ENCODE assay signal across 22 cellular contexts in genomic region chr21:36850372-36850771, GRCh38.
DNase-seq lines count a peak whose midpoint lies in the region; ATAC-seq, FAIRE-seq and TF ChIP-seq lines count a peak whose summit lies in the region.
"Had no signal": no experiment of that assay in that cellular context is flagged by ENCODE, and none has a peak within 500 bp of the region (broad histone marks: within the 10 kb centered on the region; RNA-seq: fewer than 3 reads in every experiment).

No MANE protein-coding gene starts in this region.

- DNase-seq in activated naive CD4-positive, alpha-beta T cell treated with anti-CD3 and anti-CD28 coated beads, Interleukin-2, amount 10 ng/mL, durations not matched to agents 7 days and 5 days, result no peak
- DNase-seq in activated naive CD4-positive, alpha-beta T cell treated with anti-CD3 and anti-CD28 coated beads for 36 hours, result no peak
- DNase-seq in dorsolateral prefrontal cortex (no peak), substantia nigra (lab: John Stamatoyannopoulos, UW) (no peak), small intestine (no peak), GM13977 (ENCODE audit: low spot score) (no peak)
- no peak for DNase-seq in CD8-positive, alpha-beta memory T cell
- DNase-seq: CD8-positive, alpha-beta T cell; COR-L47; DMS 273 treated with DMSO at 0.1 percent for 48 hours; DND-41; EL; HCEC 1CT had no signal

- in situ Hi-C loops in GM13977 (cut with MboI; ENCODE audit: low pct_unique_long_range_greater_than_20kb, low sequenced_read_pairs, unreplicated experiment), result no loop called here

- H3K9me3 Mint-ChIP-seq in activated naive CD4-positive, alpha-beta T cell treated with anti-CD3 and anti-CD28 coated beads, Interleukin-2, amount 10 ng/mL, durations not matched to agents 7 days and 5 days, result no peaks in the 10 kb centered on the region
- no peaks in the 10 kb centered on the region for H3K9me3 Mint-ChIP-seq in activated naive CD4-positive, alpha-beta T cell treated with anti-CD3 and anti-CD28 coated beads for 36 hours
- H3K9me3 Mint-ChIP-seq in activated T-helper 17 cell treated with anti-CD3 and anti-CD28 coated beads, Interleukin-2, amount 50 U/mL, for 72 hours, result no peaks in the 10 kb centered on the region
- no peaks in the 10 kb centered on the region for H3K9me3 Mint-ChIP-seq in CD8-positive, alpha-beta memory T cell
- H3K9me3 Mint-ChIP-seq: CD8-positive, alpha-beta T cell; GM23338; IgD-negative memory B cell had no signal

- H3K4me3 ChIP-seq in dorsolateral prefrontal cortex (no peak overlapping the region), small intestine (ENCODE audit: low read depth in 1 of 2, low read length in 2 of 2) (no peak overlapping the region)
- no peak overlapping the region for H3K4me3 ChIP-seq in CD8-positive, alpha-beta memory T cell (ENCODE audit: low read length)
- H3K4me3 ChIP-seq: BLaER1 treated with 17β-estradiol and CSF1 and Interleukin-3, amounts not matched to agents 10 nM and 100 nM; GM12878; GM23338 had no signal

- H3K27me3 ChIP-seq in dorsolateral prefrontal cortex (no peaks in the 10 kb centered on the region), small intestine (ENCODE audit: control insufficient read depth in 2 of 2, insufficient read depth in 2 of 2, low read length in 2 of 2) (no peaks in the 10 kb centered on the region)
- no peaks in the 10 kb centered on the region for H3K27me3 ChIP-seq in CD8-positive, alpha-beta memory T cell (ENCODE audit: insufficient read depth, low read length, poor library complexity, severe bottlenecking)
- H3K27me3 ChIP-seq: BLaER1 treated with 17β-estradiol and CSF1 and Interleukin-3, amounts not matched to agents 10 nM and 100 nM had no signal

- ATAC-seq in activated T-helper 17 cell treated with anti-CD3 and anti-CD28 coated beads, Interleukin-2, amount 50 U/mL, for 72 hours (replicated peaks), result no peak
- ATAC-seq: CD8-positive, alpha-beta T cell; GM12878; GM23338 had no signal

- no peaks in the 10 kb centered on the region for H3K36me3 Mint-ChIP-seq in activated naive CD4-positive, alpha-beta T cell treated with anti-CD3 and anti-CD28 coated beads, Interleukin-2, amount 10 ng/mL, durations not matched to agents 7 days and 5 days
- no peaks in the 10 kb centered on the region for H3K36me3 Mint-ChIP-seq in activated naive CD4-positive, alpha-beta T cell treated with anti-CD3 and anti-CD28 coated beads for 36 hours (ENCODE audit: low read depth)
- H3K36me3 Mint-ChIP-seq in activated T-helper 17 cell treated with anti-CD3 and anti-CD28 coated beads, Interleukin-2, amount 50 U/mL, for 72 hours (ENCODE audit: low read depth), result no peaks in the 10 kb centered on the region
- peaks cover 0 to 6% (median 0%) of the 10 kb centered on the region in 3 donors for H3K36me3 Mint-ChIP-seq in CD8-positive, alpha-beta memory T cell
- H3K36me3 Mint-ChIP-seq: CD8-positive, alpha-beta T cell; IgD-negative memory B cell had no signal

- intact Hi-C loops in activated naive CD4-positive, alpha-beta T cell treated with anti-CD3 and anti-CD28 coated beads for 36 hours (cut with micrococcal nuclease), result loop anchor here (5.0 kb wide), 1 partner anchor 103 kb away; no protein-coding TSS in a partner anchor
- intact Hi-C loops in dorsolateral prefrontal cortex (cut with DNase I), result loop anchor here (2.0 to 10.0 kb wide), 5 partner anchors 64 to 343 kb away; no protein-coding TSS in a partner anchor

- POLR2A ChIA-PET in CD8-positive, alpha-beta memory T cell (lab: Charles Lee), result no interaction called here

- CTCF ChIA-PET in activated naive CD4-positive, alpha-beta T cell treated with anti-CD3 and anti-CD28 coated beads, Interleukin-2, amount 10 ng/mL, durations not matched to agents 7 days and 5 days (lab: Charles Lee), result no interaction called here
- CTCF ChIA-PET in activated naive CD4-positive, alpha-beta T cell treated with anti-CD3 and anti-CD28 coated beads for 36 hours (lab: Charles Lee), result no interaction called here
- CTCF ChIA-PET in CD8-positive, alpha-beta memory T cell (lab: Charles Lee), result no interaction called here

- WGBS in small intestine, 3 donors, result 92 to 95% (median 95%) methylated on average over 8 of the region's 8 CpGs

- no peak overlapping the region for H3K4me3 Mint-ChIP-seq in activated naive CD4-positive, alpha-beta T cell treated with anti-CD3 and anti-CD28 coated beads, Interleukin-2, amount 10 ng/mL, durations not matched to agents 7 days and 5 days
- no peak overlapping the region for H3K4me3 Mint-ChIP-seq in activated naive CD4-positive, alpha-beta T cell treated with anti-CD3 and anti-CD28 coated beads for 36 hours
- H3K4me3 Mint-ChIP-seq in activated T-helper 17 cell treated with anti-CD3 and anti-CD28 coated beads, Interleukin-2, amount 50 U/mL, for 72 hours, result no peak overlapping the region
- no peak overlapping the region for H3K4me3 Mint-ChIP-seq in CD8-positive, alpha-beta memory T cell
- H3K4me3 Mint-ChIP-seq: B cell; CD8-positive, alpha-beta T cell; GM23338; IgD-negative memory B cell had no signal

- H3K27me3 Mint-ChIP-seq in activated naive CD4-positive, alpha-beta T cell treated with anti-CD3 and anti-CD28 coated beads, Interleukin-2, amount 10 ng/mL, durations not matched to agents 7 days and 5 days, result no peaks in the 10 kb centered on the region
- H3K27me3 Mint-ChIP-seq in activated naive CD4-positive, alpha-beta T cell treated with anti-CD3 and anti-CD28 coated beads for 36 hours (ENCODE audit: low read depth), result no peaks in the 10 kb centered on the region
- no peaks in the 10 kb centered on the region for H3K27me3 Mint-ChIP-seq in activated T-helper 17 cell treated with anti-CD3 and anti-CD28 coated beads, Interleukin-2, amount 50 U/mL, for 72 hours
- no peaks in the 10 kb centered on the region for H3K27me3 Mint-ChIP-seq in CD8-positive, alpha-beta memory T cell
- H3K27me3 Mint-ChIP-seq: B cell, IgD-negative memory B cell had no signal

- peaks cover 2% of the 10 kb centered on the region for H3K4me1 Mint-ChIP-seq in activated naive CD4-positive, alpha-beta T cell treated with anti-CD3 and anti-CD28 coated beads, Interleukin-2, amount 10 ng/mL, durations not matched to agents 7 days and 5 days
- H3K4me1 Mint-ChIP-seq in activated naive CD4-positive, alpha-beta T cell treated with anti-CD3 and anti-CD28 coated beads for 36 hours (ENCODE audit: low read depth), result peaks cover 8% of the 10 kb centered on the region
- peaks cover 13% of the 10 kb centered on the region for H3K4me1 Mint-ChIP-seq in activated T-helper 17 cell treated with anti-CD3 and anti-CD28 coated beads, Interleukin-2, amount 50 U/mL, for 72 hours
- H3K4me1 Mint-ChIP-seq in CD8-positive, alpha-beta memory T cell, result peaks cover 0 to 3% (median 2%) of the 10 kb centered on the region in 3 donors
- H3K4me1 Mint-ChIP-seq: B cell, GM23338 had no signal

- no peak for FAIRE-seq in small intestine (lab: Jason Lieb, UNC)
- FAIRE-seq: GM12878, H54, HTR-8/SVneo had no signal

- no peaks in the 10 kb centered on the region for H3K36me3 ChIP-seq in small intestine (ENCODE audit: control insufficient read depth in 2 of 2, insufficient read depth in 2 of 2, low read length in 2 of 2)
- no peaks in the 10 kb centered on the region for H3K36me3 ChIP-seq in CD8-positive, alpha-beta memory T cell (ENCODE audit: insufficient read depth, low read length)
- H3K36me3 ChIP-seq: BLaER1 treated with 17β-estradiol and CSF1 and Interleukin-3, amounts not matched to agents 10 nM and 100 nM had no signal

- H3K27ac Mint-ChIP-seq in activated naive CD4-positive, alpha-beta T cell treated with anti-CD3 and anti-CD28 coated beads, Interleukin-2, amount 10 ng/mL, durations not matched to agents 7 days and 5 days, result peak overlapping the region; percentile 37
- H3K27ac Mint-ChIP-seq in activated naive CD4-positive, alpha-beta T cell treated with anti-CD3 and anti-CD28 coated beads for 36 hours, result no peak overlapping the region
- peak overlapping the region; percentile 27 for H3K27ac Mint-ChIP-seq in activated T-helper 17 cell treated with anti-CD3 and anti-CD28 coated beads, Interleukin-2, amount 50 U/mL, for 72 hours
- no peak overlapping the region for H3K27ac Mint-ChIP-seq in CD8-positive, alpha-beta memory T cell
- H3K27ac Mint-ChIP-seq: B cell; CD8-positive, alpha-beta T cell; GM23338; IgD-negative memory B cell had no signal

- TF ChIP-seq CTCF in dorsolateral prefrontal cortex (IDR thresholded peaks at IDR 0.05 in 54 of 56, conservative IDR thresholded peaks at IDR 0.05 in 2 of 56; ENCODE audit: low read depth in 1 of 56, partially characterized antibody in 56 of 56), result no peak
- TF ChIP-seq CTCF in GM13977 (IDR thresholded peaks at IDR 0.05; ENCODE audit: extremely low read depth, insufficient read depth, missing control alignments), result no peak

- no peaks in the 10 kb centered on the region for H3K4me1 ChIP-seq in small intestine (ENCODE audit: control insufficient read depth in 2 of 2, insufficient read depth in 1 of 2, low read depth in 1 of 2, low read length in 1 of 2)
- H3K4me1 ChIP-seq in CD8-positive, alpha-beta memory T cell (ENCODE audit: insufficient read depth, low read length), result no peaks in the 10 kb centered on the region
- H3K4me1 ChIP-seq: BLaER1 treated with 17β-estradiol and CSF1 and Interleukin-3, amounts not matched to agents 10 nM and 100 nM had no signal

- no peaks in the 10 kb centered on the region for H3K9me3 ChIP-seq in small intestine (ENCODE audit: control insufficient read depth, low read depth)
- H3K9me3 ChIP-seq in CD8-positive, alpha-beta memory T cell (ENCODE audit: low read length), result no peaks in the 10 kb centered on the region
- H3K9me3 ChIP-seq: BLaER1 treated with 17β-estradiol and CSF1 and Interleukin-3, amounts not matched to agents 10 nM and 100 nM had no signal

- H3K27ac ChIP-seq in dorsolateral prefrontal cortex, result peak overlapping the region in 51 of 59 donors; percentile 21 to 94 (median 82)
- peak overlapping the region; percentile 78 for H3K27ac ChIP-seq in substantia nigra (ENCODE audit: low read depth, low read length, poor library complexity, severe bottlenecking)
- H3K27ac ChIP-seq in small intestine (ENCODE audit: low read depth in 1 of 2, low read length in 1 of 2), result no peak overlapping the region
- no peak overlapping the region for H3K27ac ChIP-seq in CD8-positive, alpha-beta memory T cell (ENCODE audit: low read depth, low read length)
- H3K27ac ChIP-seq: 22Rv1; BLaER1 treated with 17β-estradiol and CSF1 and Interleukin-3, amounts not matched to agents 10 nM and 100 nM had no signal

Comparison
In these comparisons a context has a peak if more than half of its experiments do, and no peak if none do; other contexts are left out.
1. H3K27ac Mint-ChIP-seq: peak in activated naive CD4-positive, alpha-beta T cell treated with anti-CD3 and anti-CD28 coated beads, Interleukin-2, amount 10 ng/mL, durations not matched to agents 7 days and 5 days (single experiment) and activated T-helper 17 cell treated with anti-CD3 and anti-CD28 coated beads, Interleukin-2, amount 50 U/mL, for 72 hours (single experiment); none in activated naive CD4-positive, alpha-beta T cell treated with anti-CD3 and anti-CD28 coated beads for 36 hours (single experiment) and CD8-positive, alpha-beta memory T cell (0 of 8).
2. H3K27ac ChIP-seq: peak in dorsolateral prefrontal cortex (51 of 59) and substantia nigra (single experiment); none in small intestine (0 of 2) and CD8-positive, alpha-beta memory T cell (single experiment).